Comparison of ENCODE assay signal across 8 cellular contexts in genomic region chr5:34959323-34959722, GRCh38. TPM values are rescaled to one million over a fixed set of nuclear protein-coding genes. Genes with fewer than 3 reads are reported as not detected.
DNase-seq lines count a peak whose midpoint lies in the region; ATAC-seq and TF ChIP-seq lines count a peak whose summit lies in the region.

No MANE protein-coding gene starts in this region.

- H3K4me3 Mint-ChIP-seq in endothelial cell (ENCODE audit: unreplicated experiment), result no peak overlapping the region

- H3K36me3 Mint-ChIP-seq in endothelial cell (ENCODE audit: low read depth, unreplicated experiment), result peaks cover 6% of the 10 kb centered on the region

- no peaks in the 10 kb centered on the region for H3K4me1 Mint-ChIP-seq in endothelial cell (ENCODE audit: unreplicated experiment)

- TF ChIP-seq CTCF in endothelial cell (IDR thresholded peaks at IDR 0.05; ENCODE audit: unreplicated experiment), result no peak

- H3K27ac Mint-ChIP-seq in endothelial cell (ENCODE audit: unreplicated experiment), result no peak overlapping the region

- H3K27me3 Mint-ChIP-seq in endothelial cell (ENCODE audit: unreplicated experiment), result no peaks in the 10 kb centered on the region

- peak; percentile 93 for ATAC-seq in GM18511 (IDR thresholded peaks at IDR 0.05; ENCODE audit: unreplicated experiment)
- peak; percentile 98 for ATAC-seq in GM21717 (IDR thresholded peaks at IDR 0.05; ENCODE audit: unreplicated experiment)

- peak; percentile 72 for DNase-seq in HT1080 (ENCODE audit: low read depth)
- peak; percentile 72 for DNase-seq in glomerular visceral epithelial cell (ENCODE audit: extremely low spot score)
- no peak for DNase-seq in RKO (ENCODE audit: low spot score)
- no peak for DNase-seq in middle frontal gyrus (ENCODE audit: extremely low spot score, low spot score)
- no peak for DNase-seq in endothelial cell (ENCODE audit: low spot score)
- no peak for DNase-seq in HUDEP-2 (lab: John Stamatoyannopoulos, UW; ENCODE audit: unreplicated experiment in 76 of 76)

- no peaks in the 10 kb centered on the region for H3K9me3 Mint-ChIP-seq in endothelial cell (ENCODE audit: unreplicated experiment)

RNA-seq across cellular contexts. Expression of gene DNAJC21, which starts 30.0 kb away (rescaled TPM):
- total RNA-seq in HT1080 (2014; rRNA removed; shearing (Covaris generic)), result 23.5 and 25.8 TPM in 2 replicates
- 29.2 and 44.1 TPM in 2 replicates for polyA plus RNA-seq in HT1080 (2015; cell fraction: cytosol; rRNA removed)
- 19.7 and 24.0 TPM in 2 replicates for polyA plus RNA-seq in HT1080 (2015; cell fraction: nucleus; rRNA removed)
- total RNA-seq in endothelial cell (ENCODE audit: unreplicated experiment), result 36.8 TPM

RNA-seq across cellular contexts. Expression of gene BRIX1, which starts 43.8 kb away (rescaled TPM):
- 90.4 and 108 TPM in 2 replicates for total RNA-seq in HT1080 (2014; rRNA removed; shearing (Covaris generic))
- 72.1 and 87.4 TPM in 2 replicates for polyA plus RNA-seq in HT1080 (2015; cell fraction: cytosol; rRNA removed)
- polyA plus RNA-seq in HT1080 (2015; cell fraction: nucleus; rRNA removed), result 93.4 and 100 TPM in 2 replicates
- total RNA-seq in endothelial cell (ENCODE audit: unreplicated experiment), result 21.2 TPM

RNA-seq across cellular contexts. Expression of gene RAD1, which starts 44.0 kb away (rescaled TPM):
- total RNA-seq in HT1080 (2014; rRNA removed; shearing (Covaris generic)), result 79.0 and 113 TPM in 2 replicates
- polyA plus RNA-seq in HT1080 (2015; cell fraction: cytosol; rRNA removed), result 34.0 and 40.5 TPM in 2 replicates
- polyA plus RNA-seq in HT1080 (2015; cell fraction: nucleus; rRNA removed), result 35.4 and 36.6 TPM in 2 replicates
- total RNA-seq in endothelial cell (ENCODE audit: unreplicated experiment), result 15.2 TPM

Comparison
In these comparisons a context has a peak if more than half of its experiments do, and no peak if none do; other contexts are left out.
1. DNase-seq: peak in HT1080 (single experiment) and glomerular visceral epithelial cell (single experiment); none in RKO (single experiment), middle frontal gyrus (single experiment), endothelial cell (single experiment) and HUDEP-2 (0 of 76).